ENCODE assay signal across 8 cellular contexts in genomic region chr12:121095544-121096198, GRCh38. TPM values are rescaled to one million over a fixed set of nuclear protein-coding genes. Genes with fewer than 3 reads are reported as not detected.
DNase-seq lines count a peak whose midpoint lies in the region; ATAC-seq and TF ChIP-seq lines count a peak whose summit lies in the region.

No MANE protein-coding gene starts in this region.

- DNase-seq in EL (peak; percentile 70), NCI-H748 (lab: John Stamatoyannopoulos, UW; ENCODE audit: unreplicated experiment) (peak; percentile 78), lower lobe of right lung (peak; percentile 84)
- DNase-seq in activated CD4-positive, alpha-beta memory T cell treated with anti-CD3 and anti-CD28 coated beads for 36 hours = peak; percentile 87
- peak; percentile 75 to 86 for DNase-seq in stimulated activated CD4-positive, alpha-beta T cell treated with anti-CD3 and anti-CD28 coated beads, Interleukin-4, amount 100 ng/mL, for 4 hours

- peaks cover 2% of the 10 kb centered on the region for H3K36me3 Mint-ChIP-seq in activated CD4-positive, alpha-beta memory T cell treated with anti-CD3 and anti-CD28 coated beads for 36 hours

- H3K4me3 Mint-ChIP-seq in activated CD4-positive, alpha-beta memory T cell treated with anti-CD3 and anti-CD28 coated beads for 36 hours = peak overlapping the region; percentile 68

- H3K36me3 ChIP-seq in duodenal mucosa (ENCODE audit: control insufficient read depth in 1 of 2, insufficient read depth in 2 of 2, low read length in 2 of 2) = no peaks in the 10 kb centered on the region
- no peaks in the 10 kb centered on the region for H3K36me3 ChIP-seq in lower lobe of right lung

- H3K9me3 ChIP-seq in duodenal mucosa (ENCODE audit: control insufficient read depth in 1 of 2, low read length in 2 of 2) = peaks cover 6 to 8% of the 10 kb centered on the region in 2 donors
- H3K9me3 ChIP-seq in lower lobe of right lung = no peaks in the 10 kb centered on the region

- peak; percentile 83 for TF ChIP-seq CTCF in lower lobe of right lung (IDR thresholded peaks at IDR 0.05)

- no peak overlapping the region for H3K27ac Mint-ChIP-seq in activated CD4-positive, alpha-beta memory T cell treated with anti-CD3 and anti-CD28 coated beads for 36 hours

- ATAC-seq in HG03439 (IDR thresholded peaks at IDR 0.05; ENCODE audit: unreplicated experiment) (peak; percentile 56), lower lobe of right lung (peak; percentile 95), GM19395 (IDR thresholded peaks at IDR 0.05; ENCODE audit: unreplicated experiment) (no peak)

- H3K9ac ChIP-seq in duodenal mucosa (ENCODE audit: low read depth in 1 of 2, low read length in 2 of 2) = peak overlapping the region; percentile 35 to 52

- H3K9me3 Mint-ChIP-seq in activated CD4-positive, alpha-beta memory T cell treated with anti-CD3 and anti-CD28 coated beads for 36 hours = peaks cover 9% of the 10 kb centered on the region

- H3K4me3 ChIP-seq in duodenal mucosa (ENCODE audit: low read depth in 1 of 2, low read length in 2 of 2) (peak overlapping the region; percentile 68 to 70), lower lobe of right lung (peak overlapping the region; percentile 50)

- intact Hi-C loops in activated CD4-positive, alpha-beta memory T cell treated with anti-CD3 and anti-CD28 coated beads for 36 hours (cut with micrococcal nuclease) = loop anchor here (1.0 to 10.0 kb wide), 5 partner anchors 35 to 511 kb away; partner anchors contain the start of genes C12orf43 and POP5
- intact Hi-C loops in lower lobe of right lung (cut with DNase I) = no loop called here

- POLR2A ChIA-PET in activated CD4-positive, alpha-beta memory T cell treated with anti-CD3 and anti-CD28 coated beads for 36 hours (lab: Charles Lee) = interaction anchor here (0.7 kb wide), 1 partner anchor 56 kb away, joined by 4 read pairs; the partner anchor contains the start of gene OASL

- H3K27me3 Mint-ChIP-seq in activated CD4-positive, alpha-beta memory T cell treated with anti-CD3 and anti-CD28 coated beads for 36 hours = peaks cover 1% of the 10 kb centered on the region

- H3K4me1 Mint-ChIP-seq in activated CD4-positive, alpha-beta memory T cell treated with anti-CD3 and anti-CD28 coated beads for 36 hours (ENCODE audit: low read depth) = peaks cover 35% of the 10 kb centered on the region

- H3K27ac ChIP-seq in duodenal mucosa (ENCODE audit: low read depth, low read length) (no peak overlapping the region), lower lobe of right lung (no peak overlapping the region)

- H3K27me3 ChIP-seq in duodenal mucosa (ENCODE audit: control insufficient read depth in 1 of 2, insufficient read depth in 2 of 2, low read length in 2 of 2) (peaks cover 0 to 7% of the 10 kb centered on the region in 2 donors), lower lobe of right lung (ENCODE audit: low read depth) (no peaks in the 10 kb centered on the region)

- CTCF ChIA-PET in activated CD4-positive, alpha-beta memory T cell treated with anti-CD3 and anti-CD28 coated beads for 36 hours (lab: Charles Lee) = interaction anchor here (0.6 to 4.1 kb wide), 13 partner anchors 14 to 514 kb away, joined by 3 to 36 read pairs (median 3); partner anchors contain the start of gene POP5

- H3K4me1 ChIP-seq in duodenal mucosa (ENCODE audit: control insufficient read depth in 1 of 2, insufficient read depth in 2 of 2, low read length in 2 of 2) = peaks cover 9 to 11% of the 10 kb centered on the region in 2 donors
- peaks cover 16% of the 10 kb centered on the region for H3K4me1 ChIP-seq in lower lobe of right lung

RNA-seq across cellular contexts. Expression of gene P2RX7, which starts 37.0 kb away (rescaled TPM):
- total RNA-seq in activated CD4-positive, alpha-beta memory T cell treated with anti-CD3 and anti-CD28 coated beads for 36 hours = 10 to 100 TPM; 11.3 to 12.2 TPM
- total RNA-seq in lower lobe of right lung = 20.5 TPM

RNA-seq across cellular contexts. Expression of gene OASL, which starts 56.6 kb away (rescaled TPM):
- 10 to 100 TPM; 21.9 to 26.5 TPM for total RNA-seq in activated CD4-positive, alpha-beta memory T cell treated with anti-CD3 and anti-CD28 coated beads for 36 hours
- 21.1 TPM for total RNA-seq in lower lobe of right lung
